ENCODE assay signal across 10 cellular contexts in the genomic region with DNA sequence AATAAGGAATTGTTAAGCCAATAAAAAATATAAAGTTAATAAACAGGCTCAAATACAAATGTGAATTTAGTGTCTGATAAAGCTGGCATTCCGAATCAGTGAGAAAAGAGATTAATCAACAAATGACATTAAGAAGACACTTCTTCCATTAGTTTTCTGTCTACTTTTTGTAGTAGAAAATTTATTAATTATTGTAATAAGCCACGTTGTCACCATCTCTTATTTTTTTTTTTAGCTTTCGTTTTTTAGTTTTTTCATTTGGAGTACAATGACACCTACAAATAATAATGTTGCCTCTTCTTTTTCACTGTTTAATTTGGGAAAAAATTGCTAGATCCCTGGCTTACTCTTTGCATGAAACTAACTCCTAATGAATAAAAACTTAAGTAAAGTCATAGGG.
"Had no signal": no experiment of that assay in that cellular context is flagged by ENCODE, and none has a peak within 500 bp of the region (broad histone marks: within the 10 kb centered on the region; RNA-seq: fewer than 3 reads in every experiment).

No MANE protein-coding gene starts in this region.

- H3K4me2 ChIP-seq: GM23338 had no signal

- ATAC-seq: GM23338, HCT116 had no signal

- DNase-seq: GM23248, GOT3, H7, H9, HCEC 1CT, HFFc6 had no signal

- FAIRE-seq: H54 had no signal

- H3K9me3 ChIP-seq: HAP-1 had no signal

- H2AFZ ChIP-seq: GM23248, GM23338 had no signal

- H3K36me3 ChIP-seq: HAP-1 had no signal

- H3K27ac ChIP-seq: GM23248 had no signal

- H3K9ac ChIP-seq: GM23248 had no signal

- H3K4me1 ChIP-seq: HAP-1 had no signal

- H3K4me3 ChIP-seq: GM23248, GM23338, HAP-1 had no signal
